Comparison of ENCODE assay signal across 12 cellular contexts in genomic region chr19:2330632-2331284, GRCh38. TPM values are rescaled to one million over a fixed set of nuclear protein-coding genes. Genes with fewer than 3 reads are reported as not detected.
DNase-seq lines count a peak whose midpoint lies in the region; ATAC-seq and TF ChIP-seq lines count a peak whose summit lies in the region.
"Had no signal": no experiment of that assay in that cellular context is flagged by ENCODE, and none has a peak within 500 bp of the region (broad histone marks: within the 10 kb centered on the region; RNA-seq: fewer than 3 reads in every experiment).

No MANE protein-coding gene starts in this region.

- H3K27me3 Mint-ChIP-seq in activated CD4-positive, alpha-beta T cell treated with anti-CD3 and anti-CD28 coated beads, Interleukin-2, amount 10 ng/mL, durations not matched to agents 7 days and 5 days: no peaks in the 10 kb centered on the region
- H3K27me3 Mint-ChIP-seq in stimulated activated naive B cell treated with anti-CD40 and anti-IgM and Interleukin-4, amounts not matched to agents 10 μg/mL and 1 μg/mL and 100 μg/mL, for 72 hours: no peaks in the 10 kb centered on the region

- no peak for TF ChIP-seq CTCF in Panc1 (IDR thresholded peaks at IDR 0.05)

- CTCF ChIA-PET in activated CD4-positive, alpha-beta T cell treated with anti-CD3 and anti-CD28 coated beads, Interleukin-2, amount 10 ng/mL, durations not matched to agents 7 days and 5 days (lab: Charles Lee): no interaction called here
- CTCF ChIA-PET in Panc1 (lab: Charles Lee): no interaction called here

- H3K27me3 ChIP-seq in Panc1 (ENCODE audit: control insufficient read depth, insufficient read depth, low read length) (no peaks in the 10 kb centered on the region), iPS-20b (ENCODE audit: insufficient read depth, low read length) (no peaks in the 10 kb centered on the region)
- H3K27me3 ChIP-seq: heart left ventricle had no signal

- H3K36me3 ChIP-seq in Panc1 (ENCODE audit: control insufficient read depth, insufficient read depth, low read length) (peaks cover 3% of the 10 kb centered on the region; the same call in 1 of the 2 replicates), iPS-20b (ENCODE audit: insufficient read depth, low read depth, low read length) (peaks cover 4% of the 10 kb centered on the region; the same call in 1 of the 2 replicates)

- H3K4me3 ChIP-seq in Panc1 (ENCODE audit: low read depth in 2 of 2, low read length in 2 of 2): no peak overlapping the region
- 0 out of 2 replicates have a peak overlapping the region, but pooled peaks have one; percentile 12 for H3K4me3 ChIP-seq in iPS-20b (ENCODE audit: low read length)
- H3K4me3 ChIP-seq: heart left ventricle had no signal

- peak overlapping the region; percentile 93 for H3K27ac Mint-ChIP-seq in activated CD4-positive, alpha-beta T cell treated with anti-CD3 and anti-CD28 coated beads, Interleukin-2, amount 10 ng/mL, durations not matched to agents 7 days and 5 days
- peak overlapping the region; percentile 25 for H3K27ac Mint-ChIP-seq in stimulated activated naive B cell treated with anti-CD40 and anti-IgM and Interleukin-4, amounts not matched to agents 10 μg/mL and 1 μg/mL and 100 μg/mL, for 72 hours

- peaks cover 2% of the 10 kb centered on the region for H3K9me3 Mint-ChIP-seq in activated CD4-positive, alpha-beta T cell treated with anti-CD3 and anti-CD28 coated beads, Interleukin-2, amount 10 ng/mL, durations not matched to agents 7 days and 5 days
- peaks cover 0 to 4% of the 10 kb centered on the region in 2 donors for H3K9me3 Mint-ChIP-seq in stimulated activated naive B cell treated with anti-CD40 and anti-IgM and Interleukin-4, amounts not matched to agents 10 μg/mL and 1 μg/mL and 100 μg/mL, for 72 hours

- H3K9ac ChIP-seq in iPS-20b (ENCODE audit: low read depth, low read length): no peak overlapping the region; the same call in 1 of the 2 replicates

- H3K4me3 Mint-ChIP-seq in activated CD4-positive, alpha-beta T cell treated with anti-CD3 and anti-CD28 coated beads, Interleukin-2, amount 10 ng/mL, durations not matched to agents 7 days and 5 days: peak overlapping the region; percentile 47
- peak overlapping the region; percentile 57 to 60 for H3K4me3 Mint-ChIP-seq in stimulated activated naive B cell treated with anti-CD40 and anti-IgM and Interleukin-4, amounts not matched to agents 10 μg/mL and 1 μg/mL and 100 μg/mL, for 72 hours

- H3K36me3 Mint-ChIP-seq in activated CD4-positive, alpha-beta T cell treated with anti-CD3 and anti-CD28 coated beads, Interleukin-2, amount 10 ng/mL, durations not matched to agents 7 days and 5 days (ENCODE audit: low read depth): peaks cover 22% of the 10 kb centered on the region
- H3K36me3 Mint-ChIP-seq in stimulated activated naive B cell treated with anti-CD40 and anti-IgM and Interleukin-4, amounts not matched to agents 10 μg/mL and 1 μg/mL and 100 μg/mL, for 72 hours: peaks cover 23 to 34% of the 10 kb centered on the region in 2 donors

- in situ Hi-C loops in Panc1 (cut with HindIII; ENCODE audit: low pct_unique_long_range_greater_than_20kb, low sequenced_read_pairs): no loop called here

- BruUV-seq in Panc1 (replicated peaks; lab: Mats Ljungman, UMichigan): TSS peak; percentile 75

- no peak for DNase-seq in activated CD4-positive, alpha-beta T cell treated with anti-CD3 and anti-CD28 coated beads, Interleukin-2, amount 10 ng/mL, durations not matched to agents 7 days and 5 days
- no peak for DNase-seq in activated CD4-positive, alpha-beta T cell treated with anti-CD3 and anti-CD28 coated beads, Interleukin-2, amount 50 U/mL, for 4 hours
- DNase-seq in Panc1 (ENCODE audit: low read depth, low spot score) (no peak), GDM1 (lab: John Stamatoyannopoulos, UW) (no peak), cerebellar nuclear complex (lab: John Stamatoyannopoulos, UW) (no peak)
- DNase-seq in stimulated activated naive B cell treated with anti-CD40 and anti-IgM and Interleukin-4, amounts not matched to agents 10 μg/mL and 1 μg/mL and 100 μg/mL, for 72 hours: no peak
- no peak for DNase-seq in stimulated activated CD8-positive, alpha-beta memory T cell treated with anti-CD3 and anti-CD28 coated beads, Interleukin-4, amount 100 ng/mL, for 48 hours
- DNase-seq: heart left ventricle; SIG-M5; stimulated activated CD4-positive, alpha-beta T cell treated with anti-CD3 and anti-CD28 coated beads, Interleukin-12 subunit alpha, Interleukin-12 subunit beta, amount 100 ng/mL, for 4 hours had no signal

- POLR2A ChIA-PET in activated CD4-positive, alpha-beta T cell treated with anti-CD3 and anti-CD28 coated beads, Interleukin-2, amount 10 ng/mL, durations not matched to agents 7 days and 5 days (lab: Charles Lee): no interaction called here
- POLR2A ChIA-PET in Panc1 (lab: Charles Lee): no interaction called here

- no peak for ATAC-seq in Panc1
- ATAC-seq in stimulated activated naive B cell treated with anti-CD40 and anti-IgM and Interleukin-4, amounts not matched to agents 10 μg/mL and 1 μg/mL and 100 μg/mL, for 72 hours (replicated peaks): no peak
- ATAC-seq: heart left ventricle had no signal

- intact Hi-C loops in Panc1 (cut with micrococcal nuclease; ENCODE audit: unreplicated experiment): no loop called here

- H3K27ac ChIP-seq in Panc1 (ENCODE audit: low read length) (no peak overlapping the region), iPS-20b (ENCODE audit: low read length) (no peak overlapping the region)
- H3K27ac ChIP-seq: heart left ventricle, HL-60 had no signal

- no peaks in the 10 kb centered on the region for H3K9me3 ChIP-seq in Panc1 (ENCODE audit: control insufficient read depth, insufficient read depth, low read depth, low read length)
- peaks cover 5% of the 10 kb centered on the region; the same call in 1 of the 2 replicates for H3K9me3 ChIP-seq in iPS-20b (ENCODE audit: insufficient read depth, low read depth, low read length)
- H3K9me3 ChIP-seq: heart left ventricle had no signal

- H3K4me1 ChIP-seq in Panc1 (ENCODE audit: control insufficient read depth, insufficient read depth, low read length): peaks cover 14% of the 10 kb centered on the region
- peaks cover 21% of the 10 kb centered on the region for H3K4me1 ChIP-seq in iPS-20b (ENCODE audit: insufficient read depth, low read length)

- H3K4me1 Mint-ChIP-seq in activated CD4-positive, alpha-beta T cell treated with anti-CD3 and anti-CD28 coated beads, Interleukin-2, amount 10 ng/mL, durations not matched to agents 7 days and 5 days: peaks cover 62% of the 10 kb centered on the region
- peaks cover 70 to 84% of the 10 kb centered on the region in 2 donors for H3K4me1 Mint-ChIP-seq in stimulated activated naive B cell treated with anti-CD40 and anti-IgM and Interleukin-4, amounts not matched to agents 10 μg/mL and 1 μg/mL and 100 μg/mL, for 72 hours

RNA-seq across cellular contexts. Expression of gene SPPL2B, which starts 2.3 kb away (rescaled TPM):
- 10 to 100 TPM; 69.9 to 96.6 TPM for total RNA-seq in activated CD4-positive, alpha-beta T cell treated with anti-CD3 and anti-CD28 coated beads, Interleukin-2, amount 10 ng/mL, durations not matched to agents 7 days and 5 days
- total RNA-seq in Panc1 (2021; ENCODE audit: unreplicated experiment): 76.0 TPM
- polyA plus RNA-seq in Panc1 (2012; ENCODE audit: insufficient read length): 96.3 TPM

RNA-seq across cellular contexts. Expression of gene LSM7, which starts 2.4 kb away (rescaled TPM):
- total RNA-seq in activated CD4-positive, alpha-beta T cell treated with anti-CD3 and anti-CD28 coated beads, Interleukin-2, amount 10 ng/mL, durations not matched to agents 7 days and 5 days: 100 to 1,000 TPM; 105 to 114 TPM
- total RNA-seq in Panc1 (2021; ENCODE audit: unreplicated experiment): 97.3 TPM
- polyA plus RNA-seq in Panc1 (2012; ENCODE audit: insufficient read length): 186 TPM

RNA-seq across cellular contexts. Expression of gene LINGO3, which starts 22.8 kb away (rescaled TPM):
- total RNA-seq in activated CD4-positive, alpha-beta T cell treated with anti-CD3 and anti-CD28 coated beads, Interleukin-2, amount 10 ng/mL, durations not matched to agents 7 days and 5 days: under 1 TPM; 0.35 to 0.44 TPM
- 0.13 TPM for total RNA-seq in Panc1 (2021; ENCODE audit: unreplicated experiment)
- polyA plus RNA-seq in Panc1 (2012; ENCODE audit: insufficient read length): 1.2 TPM
- polyA plus RNA-seq: heart left ventricle had no signal

RNA-seq across cellular contexts. Expression of gene TMPRSS9, which starts 29.3 kb away (rescaled TPM):
- total RNA-seq in activated CD4-positive, alpha-beta T cell treated with anti-CD3 and anti-CD28 coated beads, Interleukin-2, amount 10 ng/mL, durations not matched to agents 7 days and 5 days: not detected
- 0.23 TPM for total RNA-seq in Panc1 (2021; ENCODE audit: unreplicated experiment)
- 0.33 TPM for polyA plus RNA-seq in Panc1 (2012; ENCODE audit: insufficient read length)

RNA-seq across cellular contexts. Expression of gene PEAK3, which starts 48.8 kb away (rescaled TPM):
- total RNA-seq in activated CD4-positive, alpha-beta T cell treated with anti-CD3 and anti-CD28 coated beads, Interleukin-2, amount 10 ng/mL, durations not matched to agents 7 days and 5 days: under 1 TPM; 0.17 to 0.25 TPM
- total RNA-seq in Panc1 (2021; ENCODE audit: unreplicated experiment): not detected
- polyA plus RNA-seq in Panc1 (2012; ENCODE audit: insufficient read length): 0.15 TPM
